19 cellular contexts compared by ENCODE assay signal in the genomic region with DNA sequence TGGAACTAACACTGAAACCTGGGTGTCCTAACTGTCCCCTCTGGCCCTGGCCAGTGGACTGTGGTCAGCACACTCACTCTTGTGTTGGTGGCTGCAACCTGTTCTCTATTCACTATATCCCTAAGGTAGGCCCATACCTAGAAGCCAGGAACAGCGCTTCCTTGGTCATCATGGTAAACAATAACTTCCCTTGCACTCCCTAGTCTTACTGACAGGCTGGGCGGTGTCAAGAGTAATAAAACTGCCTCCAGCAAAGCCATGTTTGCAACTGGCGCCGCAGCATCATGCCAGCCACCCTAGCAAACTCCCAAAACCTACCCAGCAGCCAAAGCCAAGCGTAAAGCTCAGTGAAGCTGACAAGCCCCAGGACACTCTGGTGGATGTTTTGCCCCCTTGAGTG.
DNase-seq lines count a peak whose midpoint lies in the region; ATAC-seq and TF ChIP-seq lines count a peak whose summit lies in the region.
"Had no signal": no experiment of that assay in that cellular context is flagged by ENCODE, and none has a peak within 500 bp of the region (broad histone marks: within the 10 kb centered on the region; RNA-seq: fewer than 3 reads in every experiment).

No MANE protein-coding gene starts in this region.

- H3K4me1 ChIP-seq in ACC112 (ENCODE audit: control insufficient read depth, insufficient read depth, low read length, unreplicated experiment), result peaks cover 40% of the 10 kb centered on the region
- H3K4me1 ChIP-seq in mucosa of descending colon (ENCODE audit: low read depth), result peaks cover 5% of the 10 kb centered on the region
- peaks cover 16 to 81% (median 71%) of the 10 kb centered on the region in 5 donors for H3K4me1 ChIP-seq in subcutaneous abdominal adipose tissue (ENCODE audit: control insufficient read depth in 5 of 5, insufficient read depth in 5 of 5, low read length in 5 of 5)

- peaks cover 50% of the 10 kb centered on the region for H3K4me1 Mint-ChIP-seq in activated T-helper 2 cell treated with anti-CD3 and anti-CD28 coated beads, Interferon-gamma antibody, Interleukin-2, Interleukin-4, amounts not matched to agents 10 μg/mL and 5 μg/mL and 100 μg/mL, durations not matched to agents 14 hours and 24 hours and 36 hours (ENCODE audit: low read depth)

- ATAC-seq in mucosa of descending colon (peak; percentile 95), GM19328 (IDR thresholded peaks at IDR 0.05; ENCODE audit: unreplicated experiment) (no peak), GM18867 (IDR thresholded peaks at IDR 0.05; ENCODE audit: unreplicated experiment) (no peak)

- H3K9ac ChIP-seq in subcutaneous abdominal adipose tissue (ENCODE audit: low read length in 5 of 5), result peak overlapping the region in 2 of 5 donors; percentile 30 to 57

- H3K27ac Mint-ChIP-seq in activated T-helper 2 cell treated with anti-CD3 and anti-CD28 coated beads, Interferon-gamma antibody, Interleukin-2, Interleukin-4, amounts not matched to agents 10 μg/mL and 5 μg/mL and 100 μg/mL, durations not matched to agents 14 hours and 24 hours and 36 hours, result peak overlapping the region; percentile 84

- peak overlapping the region; percentile 38 for H3K27ac ChIP-seq in ACC112 (ENCODE audit: low read depth, low read length)
- peak overlapping the region; percentile 80 for H3K27ac ChIP-seq in subcutaneous abdominal adipose tissue (ENCODE audit: low read depth, low read length)
- H3K27ac ChIP-seq: RWPE1, SK-N-MC had no signal

- H3K36me3 Mint-ChIP-seq in activated T-helper 2 cell treated with anti-CD3 and anti-CD28 coated beads, Interferon-gamma antibody, Interleukin-2, Interleukin-4, amounts not matched to agents 10 μg/mL and 5 μg/mL and 100 μg/mL, durations not matched to agents 14 hours and 24 hours and 36 hours (ENCODE audit: low read depth), result peaks cover 12% of the 10 kb centered on the region
- H3K36me3 Mint-ChIP-seq: CD14-positive monocyte had no signal

- H3K4me3 Mint-ChIP-seq in activated T-helper 2 cell treated with anti-CD3 and anti-CD28 coated beads, Interferon-gamma antibody, Interleukin-2, Interleukin-4, amounts not matched to agents 10 μg/mL and 5 μg/mL and 100 μg/mL, durations not matched to agents 14 hours and 24 hours and 36 hours (ENCODE audit: low read depth), result no peak overlapping the region
- H3K4me3 Mint-ChIP-seq: CD14-positive monocyte had no signal

- no peaks in the 10 kb centered on the region for H3K79me2 ChIP-seq in ACC112 (ENCODE audit: control insufficient read depth, insufficient read depth, low read length, unreplicated experiment)

- H3K27me3 ChIP-seq in ACC112 (ENCODE audit: insufficient read depth, low read length) (no peaks in the 10 kb centered on the region), subcutaneous abdominal adipose tissue (ENCODE audit: control insufficient read depth in 5 of 5, insufficient read depth in 4 of 5, low read length in 5 of 5) (no peaks in the 10 kb centered on the region)

- H2AFZ ChIP-seq in ACC112 (ENCODE audit: low read length, unreplicated experiment), result no peak overlapping the region

- intact Hi-C loops in activated T-helper 2 cell treated with anti-CD3 and anti-CD28 coated beads, Interferon-gamma antibody, Interleukin-2, Interleukin-4, amounts not matched to agents 10 μg/mL and 5 μg/mL and 100 μg/mL, durations not matched to agents 14 hours and 24 hours and 36 hours (cut with micrococcal nuclease), result loop anchor here (5.0 kb wide), 4 partner anchors 39 to 134 kb away; a partner anchor contains a TSS
- intact Hi-C loops in mucosa of descending colon (cut with DNase I, micrococcal nuclease), result no loop called here

- no peaks in the 10 kb centered on the region for H3K9me3 Mint-ChIP-seq in activated T-helper 2 cell treated with anti-CD3 and anti-CD28 coated beads, Interferon-gamma antibody, Interleukin-2, Interleukin-4, amounts not matched to agents 10 μg/mL and 5 μg/mL and 100 μg/mL, durations not matched to agents 14 hours and 24 hours and 36 hours
- H3K9me3 Mint-ChIP-seq: CD14-positive monocyte had no signal

- no peak for DNase-seq in activated T-helper 2 cell treated with anti-CD3 and anti-CD28 coated beads, Interferon-gamma antibody, Interleukin-2, Interleukin-4, amounts not matched to agents 10 μg/mL and 5 μg/mL and 100 μg/mL, durations not matched to agents 14 hours and 24 hours and 36 hours (ENCODE audit: low spot score)
- peak in 1 of 3 donors; percentile 70 for DNase-seq in mucosa of descending colon
- no peak for DNase-seq in kidney tubule cell (ENCODE audit: low spot score)
- DNase-seq: 8988T, GDM1, Kasumi-1, NCI-H1417 treated with DMSO at 0.1 percent for 48 hours, NCI-H187 treated with DMSO at 0.1 percent for 48 hours, NCI-H345, NCI-H526, SHP77 treated with DMSO at 0.1 percent for 48 hours, SW 1271 had no signal

- H3K27me3 Mint-ChIP-seq in activated T-helper 2 cell treated with anti-CD3 and anti-CD28 coated beads, Interferon-gamma antibody, Interleukin-2, Interleukin-4, amounts not matched to agents 10 μg/mL and 5 μg/mL and 100 μg/mL, durations not matched to agents 14 hours and 24 hours and 36 hours (ENCODE audit: low read depth), result no peaks in the 10 kb centered on the region

- peak overlapping the region; percentile 5; the same call in 1 of the 2 replicates for H3K4me3 ChIP-seq in ACC112 (ENCODE audit: low read depth, low read length)
- H3K4me3 ChIP-seq in mucosa of descending colon, result no peak overlapping the region
- no peak overlapping the region for H3K4me3 ChIP-seq in subcutaneous abdominal adipose tissue (ENCODE audit: low read depth in 1 of 5, low read length in 5 of 5)
- H3K4me3 ChIP-seq: SK-N-MC had no signal

- H3K9me3 ChIP-seq in mucosa of descending colon (no peaks in the 10 kb centered on the region), subcutaneous abdominal adipose tissue (ENCODE audit: control insufficient read depth in 5 of 5, low read length in 5 of 5) (no peaks in the 10 kb centered on the region)

- no peak for TF ChIP-seq CTCF in mucosa of descending colon (IDR thresholded peaks at IDR 0.05)

- H3K36me3 ChIP-seq in ACC112 (ENCODE audit: insufficient read depth, low read length) (peaks cover 10% of the 10 kb centered on the region; the same call in 1 of the 2 replicates), mucosa of descending colon (ENCODE audit: low read depth) (no peaks in the 10 kb centered on the region), subcutaneous abdominal adipose tissue (ENCODE audit: control insufficient read depth in 5 of 5, insufficient read depth in 5 of 5, low read length in 5 of 5) (peaks cover 13 to 60% (median 42%) of the 10 kb centered on the region in 5 donors)
